ENCODE assay signal across 1 cellular context in genomic region chr14:94451091-94451751, GRCh38.
TF ChIP-seq lines count a peak whose summit lies in the region.

No MANE protein-coding gene starts in this region.

TF ChIP-seq in HepG2, 621 proteins besides CTCF, POLR2A, EP300 and RAD21 (continued from another document and continues in another):
- TF ChIP-seq ZNF207 (IDR thresholded peaks at IDR 0.05; ENCODE audit: borderline replicate concordance) (no peak), ZNF333 (CRISPR knock-in tag; IDR thresholded peaks at IDR 0.05; ENCODE audit: borderline replicate concordance) (no peak), ZNF598 (CRISPR knock-in tag; IDR thresholded peaks at IDR 0.05; ENCODE audit: borderline replicate concordance) (no peak), ISX (CRISPR knock-in tag; conservative IDR thresholded peaks at IDR 0.05) (no peak), TGIF2 (CRISPR knock-in tag; IDR thresholded peaks at IDR 0.05) (peak; percentile 86; the same call in 1 of the 2 replicates), MEF2D (CRISPR knock-in tag; IDR thresholded peaks at IDR 0.05) (no peak), ZNF710 (CRISPR knock-in tag; IDR thresholded peaks at IDR 0.05; ENCODE audit: borderline replicate concordance) (peak; percentile 65; the same call in 1 of the 2 replicates), MLX (CRISPR knock-in tag; IDR thresholded peaks at IDR 0.05) (peak; percentile 56; the same call in 1 of the 2 replicates), NR2F2 (IDR thresholded peaks at IDR 0.05; ENCODE audit: borderline replicate concordance, low read depth) (peak; percentile 71; the same call in 1 of the 2 replicates), ELF3 (CRISPR knock-in tag; IDR thresholded peaks at IDR 0.05) (peak; percentile 63), ZNF839 (CRISPR knock-in tag; IDR thresholded peaks at IDR 0.05; ENCODE audit: borderline replicate concordance) (no peak), MAFF (IDR thresholded peaks at IDR 0.05; ENCODE audit: low read depth, low read length) (no peak), ZNF784 (CRISPR knock-in tag; IDR thresholded peaks at IDR 0.05; ENCODE audit: borderline replicate concordance) (0 out of 2 replicates have a peak, but pooled peaks have one; percentile 2), FOXP4 (CRISPR knock-in tag; IDR thresholded peaks at IDR 0.05) (peak; percentile 75), NFE2L1 (CRISPR knock-in tag; IDR thresholded peaks at IDR 0.05; ENCODE audit: borderline replicate concordance) (no peak), BCLAF1 (IDR thresholded peaks at IDR 0.05) (no peak), NFE2L2 (IDR thresholded peaks at IDR 0.05; ENCODE audit: low read length) (no peak), NFAT5 (CRISPR knock-in tag; IDR thresholded peaks at IDR 0.05) (no peak), MBD4 (IDR thresholded peaks at IDR 0.05; ENCODE audit: borderline replicate concordance, low read length) (0 out of 2 replicates have a peak, but pooled peaks have one; percentile 31), THYN1 (CRISPR knock-in tag; IDR thresholded peaks at IDR 0.05; ENCODE audit: borderline replicate concordance, low read depth) (no peak), HHEX (CRISPR knock-in tag; IDR thresholded peaks at IDR 0.05) (no peak), ZNF205 (CRISPR knock-in tag; IDR thresholded peaks at IDR 0.05) (no peak), ELF4 (CRISPR knock-in tag; IDR thresholded peaks at IDR 0.05; ENCODE audit: borderline replicate concordance) (no peak), TCF7 (IDR thresholded peaks at IDR 0.05; ENCODE audit: low read depth) (no peak; the same call in 1 of the 2 replicates), CEBPB (IDR thresholded peaks at IDR 0.05; ENCODE audit: borderline replicate concordance, low read depth, low read length) (peak; percentile 62; the same call in 1 of the 2 replicates), SP5 (CRISPR knock-in tag; IDR thresholded peaks at IDR 0.05; ENCODE audit: borderline replicate concordance, low read depth) (peak; percentile 96), WIZ (CRISPR knock-in tag; IDR thresholded peaks at IDR 0.05) (no peak), SP1 (IDR thresholded peaks at IDR 0.05) (no peak), SP1 (CRISPR knock-in tag; IDR thresholded peaks at IDR 0.05) (peak; percentile 74), SNAPC4 (CRISPR knock-in tag; IDR thresholded peaks at IDR 0.05) (0 out of 2 replicates have a peak, but pooled peaks have one; percentile 8), GMEB2 (CRISPR knock-in tag; IDR thresholded peaks at IDR 0.05; ENCODE audit: low read depth) (no peak), THAP8 (CRISPR knock-in tag; IDR thresholded peaks at IDR 0.05; ENCODE audit: borderline replicate concordance) (no peak), MXD4 (CRISPR knock-in tag; IDR thresholded peaks at IDR 0.05) (no peak), KAT7 (CRISPR knock-in tag; IDR thresholded peaks at IDR 0.05; ENCODE audit: borderline replicate concordance) (no peak), AHR (CRISPR knock-in tag; IDR thresholded peaks at IDR 0.05) (no peak), ZNF256 (CRISPR knock-in tag; conservative IDR thresholded peaks at IDR 0.05) (no peak), ERF (CRISPR knock-in tag; IDR thresholded peaks at IDR 0.05) (peak; percentile 65), ONECUT2 (CRISPR knock-in tag; IDR thresholded peaks at IDR 0.05) (no peak)
